In genomic region chr1:241640149-241640866, GRCh38 we compare ENCODE assay signal across 1 cellular context.
TF ChIP-seq lines count a peak whose summit lies in the region.

A gene with protein sequence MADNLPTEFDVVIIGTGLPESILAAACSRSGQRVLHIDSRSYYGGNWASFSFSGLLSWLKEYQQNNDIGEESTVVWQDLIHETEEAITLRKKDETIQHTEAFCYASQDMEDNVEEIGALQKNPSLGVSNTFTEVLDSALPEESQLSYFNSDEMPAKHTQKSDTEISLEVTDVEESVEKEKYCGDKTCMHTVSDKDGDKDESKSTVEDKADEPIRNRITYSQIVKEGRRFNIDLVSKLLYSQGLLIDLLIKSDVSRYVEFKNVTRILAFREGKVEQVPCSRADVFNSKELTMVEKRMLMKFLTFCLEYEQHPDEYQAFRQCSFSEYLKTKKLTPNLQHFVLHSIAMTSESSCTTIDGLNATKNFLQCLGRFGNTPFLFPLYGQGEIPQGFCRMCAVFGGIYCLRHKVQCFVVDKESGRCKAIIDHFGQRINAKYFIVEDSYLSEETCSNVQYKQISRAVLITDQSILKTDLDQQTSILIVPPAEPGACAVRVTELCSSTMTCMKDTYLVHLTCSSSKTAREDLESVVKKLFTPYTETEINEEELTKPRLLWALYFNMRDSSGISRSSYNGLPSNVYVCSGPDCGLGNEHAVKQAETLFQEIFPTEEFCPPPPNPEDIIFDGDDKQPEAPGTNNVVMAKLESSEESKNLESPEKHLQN (minus strand): TSS chr1:241640369. CDS start chr1:241635766, 4,603 bp downstream.
A gene with protein sequence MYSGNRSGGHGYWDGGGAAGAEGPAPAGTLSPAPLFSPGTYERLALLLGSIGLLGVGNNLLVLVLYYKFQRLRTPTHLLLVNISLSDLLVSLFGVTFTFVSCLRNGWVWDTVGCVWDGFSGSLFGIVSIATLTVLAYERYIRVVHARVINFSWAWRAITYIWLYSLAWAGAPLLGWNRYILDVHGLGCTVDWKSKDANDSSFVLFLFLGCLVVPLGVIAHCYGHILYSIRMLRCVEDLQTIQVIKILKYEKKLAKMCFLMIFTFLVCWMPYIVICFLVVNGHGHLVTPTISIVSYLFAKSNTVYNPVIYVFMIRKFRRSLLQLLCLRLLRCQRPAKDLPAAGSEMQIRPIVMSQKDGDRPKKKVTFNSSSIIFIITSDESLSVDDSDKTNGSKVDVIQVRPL (minus strand): TSS chr1:241640369. CDS start chr1:241640254, 115 bp downstream.

TF ChIP-seq in HepG2, 621 proteins besides CTCF, POLR2A, EP300 and RAD21 (continued from another document and continues in another):
- TF ChIP-seq, protein P1, sequence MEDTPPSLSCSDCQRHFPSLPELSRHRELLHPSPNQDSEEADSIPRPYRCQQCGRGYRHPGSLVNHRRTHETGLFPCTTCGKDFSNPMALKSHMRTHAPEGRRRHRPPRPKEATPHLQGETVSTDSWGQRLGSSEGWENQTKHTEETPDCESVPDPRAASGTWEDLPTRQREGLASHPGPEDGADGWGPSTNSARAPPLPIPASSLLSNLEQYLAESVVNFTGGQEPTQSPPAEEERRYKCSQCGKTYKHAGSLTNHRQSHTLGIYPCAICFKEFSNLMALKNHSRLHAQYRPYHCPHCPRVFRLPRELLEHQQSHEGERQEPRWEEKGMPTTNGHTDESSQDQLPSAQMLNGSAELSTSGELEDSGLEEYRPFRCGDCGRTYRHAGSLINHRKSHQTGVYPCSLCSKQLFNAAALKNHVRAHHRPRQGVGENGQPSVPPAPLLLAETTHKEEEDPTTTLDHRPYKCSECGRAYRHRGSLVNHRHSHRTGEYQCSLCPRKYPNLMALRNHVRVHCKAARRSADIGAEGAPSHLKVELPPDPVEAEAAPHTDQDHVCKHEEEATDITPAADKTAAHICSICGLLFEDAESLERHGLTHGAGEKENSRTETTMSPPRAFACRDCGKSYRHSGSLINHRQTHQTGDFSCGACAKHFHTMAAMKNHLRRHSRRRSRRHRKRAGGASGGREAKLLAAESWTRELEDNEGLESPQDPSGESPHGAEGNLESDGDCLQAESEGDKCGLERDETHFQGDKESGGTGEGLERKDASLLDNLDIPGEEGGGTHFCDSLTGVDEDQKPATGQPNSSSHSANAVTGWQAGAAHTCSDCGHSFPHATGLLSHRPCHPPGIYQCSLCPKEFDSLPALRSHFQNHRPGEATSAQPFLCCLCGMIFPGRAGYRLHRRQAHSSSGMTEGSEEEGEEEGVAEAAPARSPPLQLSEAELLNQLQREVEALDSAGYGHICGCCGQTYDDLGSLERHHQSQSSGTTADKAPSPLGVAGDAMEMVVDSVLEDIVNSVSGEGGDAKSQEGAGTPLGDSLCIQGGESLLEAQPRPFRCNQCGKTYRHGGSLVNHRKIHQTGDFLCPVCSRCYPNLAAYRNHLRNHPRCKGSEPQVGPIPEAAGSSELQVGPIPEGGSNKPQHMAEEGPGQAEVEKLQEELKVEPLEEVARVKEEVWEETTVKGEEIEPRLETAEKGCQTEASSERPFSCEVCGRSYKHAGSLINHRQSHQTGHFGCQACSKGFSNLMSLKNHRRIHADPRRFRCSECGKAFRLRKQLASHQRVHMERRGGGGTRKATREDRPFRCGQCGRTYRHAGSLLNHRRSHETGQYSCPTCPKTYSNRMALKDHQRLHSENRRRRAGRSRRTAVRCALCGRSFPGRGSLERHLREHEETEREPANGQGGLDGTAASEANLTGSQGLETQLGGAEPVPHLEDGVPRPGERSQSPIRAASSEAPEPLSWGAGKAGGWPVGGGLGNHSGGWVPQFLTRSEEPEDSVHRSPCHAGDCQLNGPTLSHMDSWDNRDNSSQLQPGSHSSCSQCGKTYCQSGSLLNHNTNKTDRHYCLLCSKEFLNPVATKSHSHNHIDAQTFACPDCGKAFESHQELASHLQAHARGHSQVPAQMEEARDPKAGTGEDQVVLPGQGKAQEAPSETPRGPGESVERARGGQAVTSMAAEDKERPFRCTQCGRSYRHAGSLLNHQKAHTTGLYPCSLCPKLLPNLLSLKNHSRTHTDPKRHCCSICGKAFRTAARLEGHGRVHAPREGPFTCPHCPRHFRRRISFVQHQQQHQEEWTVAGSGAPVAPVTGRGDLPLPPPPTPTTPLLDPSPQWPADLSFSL (CRISPR knock-in tag; IDR thresholded peaks at IDR 0.05): no peak
- TF ChIP-seq ZC3H13 (CRISPR knock-in tag; IDR thresholded peaks at IDR 0.05): no peak
- TF ChIP-seq, protein P2, sequence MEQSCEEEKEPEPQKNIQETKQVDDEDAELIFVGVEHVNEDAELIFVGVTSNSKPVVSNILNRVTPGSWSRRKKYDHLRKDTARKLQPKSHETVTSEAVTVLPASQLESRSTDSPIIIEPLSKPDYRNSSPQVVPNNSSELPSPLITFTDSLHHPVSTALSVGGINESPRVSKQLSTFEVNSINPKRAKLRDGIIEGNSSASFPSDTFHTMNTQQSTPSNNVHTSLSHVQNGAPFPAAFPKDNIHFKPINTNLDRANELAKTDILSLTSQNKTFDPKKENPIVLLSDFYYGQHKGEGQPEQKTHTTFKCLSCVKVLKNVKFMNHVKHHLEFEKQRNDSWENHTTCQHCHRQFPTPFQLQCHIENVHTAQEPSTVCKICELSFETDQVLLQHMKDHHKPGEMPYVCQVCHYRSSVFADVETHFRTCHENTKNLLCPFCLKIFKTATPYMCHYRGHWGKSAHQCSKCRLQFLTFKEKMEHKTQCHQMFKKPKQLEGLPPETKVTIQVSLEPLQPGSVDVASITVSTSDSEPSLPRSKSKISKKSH (CRISPR knock-in tag; IDR thresholded peaks at IDR 0.05; ENCODE audit: borderline replicate concordance): no peak
- TF ChIP-seq ZNF891 (CRISPR knock-in tag; IDR thresholded peaks at IDR 0.05): 0 out of 2 replicates have a peak, but pooled peaks have one; percentile 3
- no peak for TF ChIP-seq ZNF784 (CRISPR knock-in tag; IDR thresholded peaks at IDR 0.05; ENCODE audit: borderline replicate concordance)
- TF ChIP-seq JARID2 (CRISPR knock-in tag; IDR thresholded peaks at IDR 0.05; ENCODE audit: insufficient replicate concordance): no peak
- TF ChIP-seq, protein P3, sequence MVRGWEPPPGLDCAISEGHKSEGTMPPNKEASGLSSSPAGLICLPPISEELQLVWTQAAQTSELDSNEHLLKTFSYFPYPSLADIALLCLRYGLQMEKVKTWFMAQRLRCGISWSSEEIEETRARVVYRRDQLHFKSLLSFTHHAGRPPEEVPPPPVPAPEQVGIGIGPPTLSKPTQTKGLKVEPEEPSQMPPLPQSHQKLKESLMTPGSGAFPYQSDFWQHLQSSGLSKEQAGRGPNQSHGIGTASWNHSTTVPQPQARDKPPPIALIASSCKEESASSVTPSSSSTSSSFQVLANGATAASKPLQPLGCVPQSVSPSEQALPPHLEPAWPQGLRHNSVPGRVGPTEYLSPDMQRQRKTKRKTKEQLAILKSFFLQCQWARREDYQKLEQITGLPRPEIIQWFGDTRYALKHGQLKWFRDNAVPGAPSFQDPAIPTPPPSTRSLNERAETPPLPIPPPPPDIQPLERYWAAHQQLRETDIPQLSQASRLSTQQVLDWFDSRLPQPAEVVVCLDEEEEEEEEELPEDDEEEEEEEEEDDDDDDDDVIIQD (CRISPR knock-in tag; IDR thresholded peaks at IDR 0.05; ENCODE audit: low read depth): 0 out of 2 replicates have a peak, but pooled peaks have one; percentile 11
- TF ChIP-seq, protein P4, sequence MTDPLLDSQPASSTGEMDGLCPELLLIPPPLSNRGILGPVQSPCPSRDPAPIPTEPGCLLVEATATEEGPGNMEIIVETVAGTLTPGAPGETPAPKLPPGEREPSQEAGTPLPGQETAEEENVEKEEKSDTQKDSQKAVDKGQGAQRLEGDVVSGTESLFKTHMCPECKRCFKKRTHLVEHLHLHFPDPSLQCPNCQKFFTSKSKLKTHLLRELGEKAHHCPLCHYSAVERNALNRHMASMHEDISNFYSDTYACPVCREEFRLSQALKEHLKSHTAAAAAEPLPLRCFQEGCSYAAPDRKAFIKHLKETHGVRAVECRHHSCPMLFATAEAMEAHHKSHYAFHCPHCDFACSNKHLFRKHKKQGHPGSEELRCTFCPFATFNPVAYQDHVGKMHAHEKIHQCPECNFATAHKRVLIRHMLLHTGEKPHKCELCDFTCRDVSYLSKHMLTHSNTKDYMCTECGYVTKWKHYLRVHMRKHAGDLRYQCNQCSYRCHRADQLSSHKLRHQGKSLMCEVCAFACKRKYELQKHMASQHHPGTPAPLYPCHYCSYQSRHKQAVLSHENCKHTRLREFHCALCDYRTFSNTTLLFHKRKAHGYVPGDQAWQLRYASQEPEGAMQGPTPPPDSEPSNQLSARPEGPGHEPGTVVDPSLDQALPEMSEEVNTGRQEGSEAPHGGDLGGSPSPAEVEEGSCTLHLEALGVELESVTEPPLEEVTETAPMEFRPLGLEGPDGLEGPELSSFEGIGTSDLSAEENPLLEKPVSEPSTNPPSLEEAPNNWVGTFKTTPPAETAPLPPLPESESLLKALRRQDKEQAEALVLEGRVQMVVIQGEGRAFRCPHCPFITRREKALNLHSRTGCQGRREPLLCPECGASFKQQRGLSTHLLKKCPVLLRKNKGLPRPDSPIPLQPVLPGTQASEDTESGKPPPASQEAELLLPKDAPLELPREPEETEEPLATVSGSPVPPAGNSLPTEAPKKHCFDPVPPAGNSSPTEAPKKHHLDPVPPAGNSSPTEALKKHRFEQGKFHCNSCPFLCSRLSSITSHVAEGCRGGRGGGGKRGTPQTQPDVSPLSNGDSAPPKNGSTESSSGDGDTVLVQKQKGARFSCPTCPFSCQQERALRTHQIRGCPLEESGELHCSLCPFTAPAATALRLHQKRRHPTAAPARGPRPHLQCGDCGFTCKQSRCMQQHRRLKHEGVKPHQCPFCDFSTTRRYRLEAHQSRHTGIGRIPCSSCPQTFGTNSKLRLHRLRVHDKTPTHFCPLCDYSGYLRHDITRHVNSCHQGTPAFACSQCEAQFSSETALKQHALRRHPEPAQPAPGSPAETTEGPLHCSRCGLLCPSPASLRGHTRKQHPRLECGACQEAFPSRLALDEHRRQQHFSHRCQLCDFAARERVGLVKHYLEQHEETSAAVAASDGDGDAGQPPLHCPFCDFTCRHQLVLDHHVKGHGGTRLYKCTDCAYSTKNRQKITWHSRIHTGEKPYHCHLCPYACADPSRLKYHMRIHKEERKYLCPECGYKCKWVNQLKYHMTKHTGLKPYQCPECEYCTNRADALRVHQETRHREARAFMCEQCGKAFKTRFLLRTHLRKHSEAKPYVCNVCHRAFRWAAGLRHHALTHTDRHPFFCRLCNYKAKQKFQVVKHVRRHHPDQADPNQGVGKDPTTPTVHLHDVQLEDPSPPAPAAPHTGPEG (CRISPR knock-in tag; IDR thresholded peaks at IDR 0.05): peak; percentile 48; the same call in 1 of the 2 replicates
- no peak for TF ChIP-seq STAT5B (CRISPR knock-in tag; IDR thresholded peaks at IDR 0.05)
- TF ChIP-seq TEF (CRISPR knock-in tag; IDR thresholded peaks at IDR 0.05): 0 out of 2 replicates have a peak, but pooled peaks have one; percentile 33
- TF ChIP-seq KDM2A (CRISPR knock-in tag; IDR thresholded peaks at IDR 0.05; ENCODE audit: borderline replicate concordance, low read depth): 0 out of 2 replicates have a peak, but pooled peaks have one; percentile 29
- TF ChIP-seq DNMT3B (CRISPR knock-in tag; conservative IDR thresholded peaks at IDR 0.05): no peak
- TF ChIP-seq REPIN1 (CRISPR knock-in tag; IDR thresholded peaks at IDR 0.05; ENCODE audit: borderline replicate concordance, low read depth): 0 out of 2 replicates have a peak, but pooled peaks have one; percentile 60
- TF ChIP-seq HOXA9 (CRISPR knock-in tag; IDR thresholded peaks at IDR 0.05; ENCODE audit: borderline replicate concordance): no peak
- TF ChIP-seq PHF20 (CRISPR knock-in tag; IDR thresholded peaks at IDR 0.05): peak; percentile 64
- no peak for TF ChIP-seq PRPF4 (IDR thresholded peaks at IDR 0.05; ENCODE audit: low read depth, low read length, poor library complexity, severe bottlenecking)
- no peak for TF ChIP-seq RCOR2 (CRISPR knock-in tag; IDR thresholded peaks at IDR 0.05)
- TF ChIP-seq RNF219 (CRISPR knock-in tag; IDR thresholded peaks at IDR 0.05): no peak
- no peak for TF ChIP-seq KLF13 (CRISPR knock-in tag; IDR thresholded peaks at IDR 0.05)
- TF ChIP-seq ZNF614 (CRISPR knock-in tag; IDR thresholded peaks at IDR 0.05; ENCODE audit: borderline replicate concordance): no peak
- TF ChIP-seq, protein P5, sequence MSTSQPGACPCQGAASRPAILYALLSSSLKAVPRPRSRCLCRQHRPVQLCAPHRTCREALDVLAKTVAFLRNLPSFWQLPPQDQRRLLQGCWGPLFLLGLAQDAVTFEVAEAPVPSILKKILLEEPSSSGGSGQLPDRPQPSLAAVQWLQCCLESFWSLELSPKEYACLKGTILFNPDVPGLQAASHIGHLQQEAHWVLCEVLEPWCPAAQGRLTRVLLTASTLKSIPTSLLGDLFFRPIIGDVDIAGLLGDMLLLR (CRISPR knock-in tag; IDR thresholded peaks at IDR 0.05): no peak
- no peak for TF ChIP-seq ISX (CRISPR knock-in tag; conservative IDR thresholded peaks at IDR 0.05)
- no peak for TF ChIP-seq ZNF572 (CRISPR knock-in tag; IDR thresholded peaks at IDR 0.05)
- no peak for TF ChIP-seq GPBP1L1 (CRISPR knock-in tag; IDR thresholded peaks at IDR 0.05)
- no peak for TF ChIP-seq ZKSCAN5 (CRISPR knock-in tag; IDR thresholded peaks at IDR 0.05)
- TF ChIP-seq ZNF777 (CRISPR knock-in tag; IDR thresholded peaks at IDR 0.05): peak; percentile 55; the same call in 1 of the 2 replicates
